14 cellular contexts compared by ENCODE assay signal in the genomic region with DNA sequence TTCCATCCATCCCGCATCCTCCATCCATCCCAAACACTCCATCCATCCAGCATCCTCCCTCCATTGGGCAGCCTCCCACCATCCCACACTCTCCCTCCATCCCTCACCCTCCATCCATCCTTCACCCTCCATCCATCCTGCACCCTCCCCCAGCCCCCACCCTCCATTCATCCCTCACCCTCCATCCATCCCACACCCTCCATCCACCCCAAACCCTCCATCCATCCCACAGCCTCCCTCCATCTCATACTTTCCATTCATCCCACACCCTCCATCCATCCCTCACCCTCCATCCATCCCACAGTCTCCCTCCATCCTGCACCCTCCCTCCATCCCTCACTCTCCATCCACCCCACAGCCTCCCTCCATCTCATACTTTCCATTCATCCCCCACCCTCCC.
DNase-seq lines count a peak whose midpoint lies in the region; ATAC-seq and TF ChIP-seq lines count a peak whose summit lies in the region.
"Had no signal": no experiment of that assay in that cellular context is flagged by ENCODE, and none has a peak within 500 bp of the region (broad histone marks: within the 10 kb centered on the region; RNA-seq: fewer than 3 reads in every experiment).

No MANE protein-coding gene starts in this region.

- H3K4me3 ChIP-seq in MM.1S (ENCODE audit: low read length) (no peak overlapping the region), tibial artery (no peak overlapping the region)

- H3K36me3 Mint-ChIP-seq in activated T-helper 17 cell treated with anti-CD3 and anti-CD28 coated beads, Interleukin-2, amount 50 U/mL, for 72 hours (ENCODE audit: low read depth) = no peaks in the 10 kb centered on the region
- H3K36me3 Mint-ChIP-seq: activated naive CD8-positive, alpha-beta T cell treated with anti-CD3 and anti-CD28 coated beads, Interleukin-2, amount 10 ng/mL, durations not matched to agents 7 days and 5 days; memory B cell had no signal

- H3K9me2 ChIP-seq in MM.1S (replicated peaks; ENCODE audit: insufficient read depth, low read length) = no peaks in the 10 kb centered on the region

- H3K36me3 ChIP-seq in MM.1S (replicated peaks; ENCODE audit: insufficient read depth, low read length) (no peaks in the 10 kb centered on the region), tibial artery (no peaks in the 10 kb centered on the region)

- TF ChIP-seq CTCF in MM.1S (IDR thresholded peaks at IDR 0.05; ENCODE audit: low read length) (no peak), tibial artery (IDR thresholded peaks at IDR 0.05) (no peak)

- no peak overlapping the region for H3K27ac Mint-ChIP-seq in activated T-helper 17 cell treated with anti-CD3 and anti-CD28 coated beads, Interleukin-2, amount 50 U/mL, for 72 hours
- H3K27ac Mint-ChIP-seq: activated naive CD8-positive, alpha-beta T cell treated with anti-CD3 and anti-CD28 coated beads, Interleukin-2, amount 10 ng/mL, durations not matched to agents 7 days and 5 days; memory B cell; progenitor cell of endocrine pancreas had no signal

- H2AFZ ChIP-seq in MM.1S (ENCODE audit: low read length) = no peak overlapping the region

- peak; percentile 32 for ATAC-seq in activated T-helper 17 cell treated with anti-CD3 and anti-CD28 coated beads, Interleukin-2, amount 50 U/mL, for 72 hours (replicated peaks)
- peak; percentile 59 for ATAC-seq in stimulated activated naive CD8-positive, alpha-beta T cell treated with anti-CD3 and anti-CD28 coated beads, Interleukin-15, Interleukin-2, amounts not matched to agents 100 U/mL and 50 U/mL, for 24 hours

- no peaks in the 10 kb centered on the region for H3K79me2 ChIP-seq in MM.1S (ENCODE audit: low read length)

- H3K4me2 ChIP-seq in MM.1S (ENCODE audit: low read depth, low read length) = no peak overlapping the region

- H3K9me3 ChIP-seq in MM.1S (replicated peaks; ENCODE audit: insufficient read depth, low read length) = no peaks in the 10 kb centered on the region
- H3K9me3 ChIP-seq in tibial artery = peaks cover 0 to 6% (median 0%) of the 10 kb centered on the region in 3 donors

- H3K4me3 Mint-ChIP-seq in activated T-helper 17 cell treated with anti-CD3 and anti-CD28 coated beads, Interleukin-2, amount 50 U/mL, for 72 hours = no peak overlapping the region
- H3K4me3 Mint-ChIP-seq: activated naive CD8-positive, alpha-beta T cell treated with anti-CD3 and anti-CD28 coated beads, Interleukin-2, amount 10 ng/mL, durations not matched to agents 7 days and 5 days; memory B cell had no signal

- no peaks in the 10 kb centered on the region for H3F3A ChIP-seq in MM.1S (ENCODE audit: insufficient read depth, low read length)

- no peak overlapping the region for H3K9ac ChIP-seq in MM.1S (ENCODE audit: low read length)

- peaks cover 26% of the 10 kb centered on the region for H3K27me3 Mint-ChIP-seq in activated T-helper 17 cell treated with anti-CD3 and anti-CD28 coated beads, Interleukin-2, amount 50 U/mL, for 72 hours

- no peak overlapping the region for H3K27ac ChIP-seq in MM.1S (ENCODE audit: low read length)
- H3K27ac ChIP-seq in tibial artery = no peak overlapping the region
- H3K27ac ChIP-seq: 22Rv1 had no signal

- H3K27me3 ChIP-seq in MM.1S (replicated peaks; ENCODE audit: insufficient read depth, low read length) (no peaks in the 10 kb centered on the region), tibial artery (peaks cover 0 to 3% of the 10 kb centered on the region in 2 donors)

- no peaks in the 10 kb centered on the region for H3K4me1 ChIP-seq in MM.1S (ENCODE audit: low read length)
- no peaks in the 10 kb centered on the region for H3K4me1 ChIP-seq in tibial artery

- no peaks in the 10 kb centered on the region for H3K4me1 Mint-ChIP-seq in activated T-helper 17 cell treated with anti-CD3 and anti-CD28 coated beads, Interleukin-2, amount 50 U/mL, for 72 hours
- H3K4me1 Mint-ChIP-seq: activated naive CD8-positive, alpha-beta T cell treated with anti-CD3 and anti-CD28 coated beads, Interleukin-2, amount 10 ng/mL, durations not matched to agents 7 days and 5 days; memory B cell had no signal

- intact Hi-C loops in tibial artery (cut with DNase I; ENCODE audit: low total_unique reads) = no loop called here

- no peaks in the 10 kb centered on the region for H3K9me3 Mint-ChIP-seq in activated T-helper 17 cell treated with anti-CD3 and anti-CD28 coated beads, Interleukin-2, amount 50 U/mL, for 72 hours
- H3K9me3 Mint-ChIP-seq: activated naive CD8-positive, alpha-beta T cell treated with anti-CD3 and anti-CD28 coated beads, Interleukin-2, amount 10 ng/mL, durations not matched to agents 7 days and 5 days; memory B cell had no signal

- H4K20me1 ChIP-seq in MM.1S (ENCODE audit: insufficient read depth, low read length) = no peaks in the 10 kb centered on the region

- DNase-seq in DMS53 (lab: John Stamatoyannopoulos, UW) (peak; percentile 15), DMS53 treated with DMSO at 0.1 percent for 48 hours (lab: John Stamatoyannopoulos, UW; ENCODE audit: unreplicated experiment) (no peak), iris pigment epithelial cell (ENCODE audit: low read depth) (peak; percentile 2), MM.1S (no peak), tibial artery (no peak)
- no peak for DNase-seq in stimulated activated naive CD8-positive, alpha-beta T cell treated with anti-CD3 and anti-CD28 coated beads, Interleukin-15, Interleukin-2, amounts not matched to agents 100 U/mL and 50 U/mL, for 24 hours
- no peak for DNase-seq in activated T-cell treated with anti-CD3 and anti-CD28 coated beads, Interleukin-2, amount 50 U/mL, for 1 hour
- DNase-seq: activated naive CD8-positive, alpha-beta T cell treated with anti-CD3 and anti-CD28 coated beads, Interleukin-2, amount 10 ng/mL, durations not matched to agents 7 days and 5 days; DMS 273 treated with DMSO at 0.1 percent for 48 hours; NCI-H345 had no signal

Comparison
In these comparisons a context has a peak if more than half of its experiments do, and no peak if none do; other contexts are left out.
1. DNase-seq: peak in DMS53 (single experiment) and iris pigment epithelial cell (single experiment); none in DMS53 treated with DMSO at 0.1 percent for 48 hours (single experiment), stimulated activated naive CD8-positive, alpha-beta T cell treated with anti-CD3 and anti-CD28 coated beads, Interleukin-15, Interleukin-2, amounts not matched to agents 100 U/mL and 50 U/mL, for 24 hours (single experiment), MM.1S (single experiment), tibial artery (0 of 2) and activated T-cell treated with anti-CD3 and anti-CD28 coated beads, Interleukin-2, amount 50 U/mL, for 1 hour (single experiment).